In genomic region chr5:167982-168660, GRCh38 we compare ENCODE assay signal across 13 cellular contexts. TPM values are rescaled to one million over a fixed set of nuclear protein-coding genes. Genes with fewer than 3 reads are reported as not detected.
DNase-seq lines count a peak whose midpoint lies in the region; ATAC-seq, FAIRE-seq and TF ChIP-seq lines count a peak whose summit lies in the region.
"Had no signal": no experiment of that assay in that cellular context is flagged by ENCODE, and none has a peak within 500 bp of the region (broad histone marks: within the 10 kb centered on the region; RNA-seq: fewer than 3 reads in every experiment).

No MANE protein-coding gene starts in this region.

- peaks cover 4% of the 10 kb centered on the region for H3K4me1 Mint-ChIP-seq in endothelial cell (ENCODE audit: unreplicated experiment)
- H3K4me1 Mint-ChIP-seq: CD4-positive, alpha-beta memory T cell had no signal

- no peak overlapping the region for H3K4me3 Mint-ChIP-seq in endothelial cell (ENCODE audit: unreplicated experiment)
- H3K4me3 Mint-ChIP-seq: CD4-positive, alpha-beta memory T cell had no signal

- DNase-seq in A172 (ENCODE audit: low spot score) (peak; percentile 94), H54 (ENCODE audit: insufficient read length, low spot score) (peak; percentile 91), amniotic epithelial cell (ENCODE audit: low read depth) (peak; percentile 84), iris pigment epithelial cell (ENCODE audit: low read depth) (peak; percentile 85), endothelial cell (ENCODE audit: low spot score) (no peak), KBM-7 (no peak)
- DNase-seq: activated gamma-delta T cell treated with Interleukin-2 at 50 U/mL for 16 hours; CD4-positive, alpha-beta memory T cell; NCI-H524 had no signal

- ATAC-seq in GM18517 (IDR thresholded peaks at IDR 0.05; ENCODE audit: unreplicated experiment) (no peak), HG02642 (IDR thresholded peaks at IDR 0.05; ENCODE audit: poor library complexity, unreplicated experiment) (no peak)

- no peak overlapping the region for H3K27ac Mint-ChIP-seq in endothelial cell (ENCODE audit: unreplicated experiment)
- H3K27ac Mint-ChIP-seq: CD4-positive, alpha-beta memory T cell had no signal

- in situ Hi-C loops in KBM-7 (cut with MboI; ENCODE audit: low pct_unique_long_range_greater_than_20kb, low sequenced_read_pairs) = no loop called here

- H3K9me3 Mint-ChIP-seq in endothelial cell (ENCODE audit: unreplicated experiment) = no peaks in the 10 kb centered on the region
- H3K9me3 Mint-ChIP-seq: CD4-positive, alpha-beta memory T cell had no signal

- H3K36me3 Mint-ChIP-seq in endothelial cell (ENCODE audit: low read depth, unreplicated experiment) = peaks cover 6% of the 10 kb centered on the region
- H3K36me3 Mint-ChIP-seq: CD4-positive, alpha-beta memory T cell had no signal

- H3K27me3 Mint-ChIP-seq in endothelial cell (ENCODE audit: unreplicated experiment) = peaks cover 9% of the 10 kb centered on the region

- TF ChIP-seq CTCF in endothelial cell (IDR thresholded peaks at IDR 0.05; ENCODE audit: unreplicated experiment) = no peak

- FAIRE-seq in H54 (lab: Jason Lieb, UNC) = peak; percentile 50
- FAIRE-seq: frontal cortex had no signal

- TF ChIP-seq POLR2A in H54 (IDR thresholded peaks at IDR 0.05; ENCODE audit: low read depth, low read length) = no peak

RNA-seq across cellular contexts. Expression of gene LRRC14B, which starts 23.2 kb away (rescaled TPM):
- total RNA-seq in A172 (2014; rRNA removed; shearing (Covaris generic)) = not detected in 2 replicates
- total RNA-seq in endothelial cell (ENCODE audit: unreplicated experiment) = not detected
- total RNA-seq: CD4-positive, alpha-beta memory T cell; mononuclear cell had no signal

RNA-seq across cellular contexts. Expression of gene CCDC127, which starts 49.8 kb away (rescaled TPM):
- 6.2 and 6.3 TPM in 2 replicates for total RNA-seq in A172 (2014; rRNA removed; shearing (Covaris generic))
- 8.1 TPM for total RNA-seq in endothelial cell (ENCODE audit: unreplicated experiment)

RNA-seq across cellular contexts. Expression of gene SDHA, which starts 50.0 kb away (rescaled TPM):
- 89.1 and 106 TPM in 2 replicates for total RNA-seq in A172 (2014; rRNA removed; shearing (Covaris generic))
- total RNA-seq in endothelial cell (ENCODE audit: unreplicated experiment) = 73.5 TPM

Comparison
In these comparisons a context has a peak if more than half of its experiments do, and no peak if none do; other contexts are left out.
1. DNase-seq: peak in A172 (single experiment), H54 (single experiment), amniotic epithelial cell (single experiment) and iris pigment epithelial cell (single experiment); none in endothelial cell (single experiment) and KBM-7 (single experiment).